ENCODE assay signal across 11 cellular contexts in the genomic region with DNA sequence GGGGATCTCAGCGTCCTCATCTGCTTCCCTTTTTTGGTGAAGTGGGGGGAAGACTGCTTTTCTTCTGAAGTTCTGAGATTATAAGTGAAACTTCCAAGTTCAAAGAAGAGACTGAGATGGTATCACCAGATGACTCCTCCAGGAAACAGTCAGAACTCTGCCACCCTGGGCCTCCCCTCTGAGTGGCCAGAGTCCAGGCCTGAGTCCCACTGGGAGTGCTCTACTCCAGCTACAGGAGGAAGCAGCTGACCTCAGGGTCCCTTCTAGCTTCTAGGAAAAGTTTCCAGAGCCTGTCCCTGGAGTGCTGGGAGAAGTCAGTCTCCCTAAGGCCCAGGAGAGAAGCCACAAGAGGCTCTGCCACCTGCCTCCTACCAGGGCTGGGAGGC.
DNase-seq lines count a peak whose midpoint lies in the region; ATAC-seq and TF ChIP-seq lines count a peak whose summit lies in the region.
"Had no signal": no experiment of that assay in that cellular context is flagged by ENCODE, and none has a peak within 500 bp of the region (broad histone marks: within the 10 kb centered on the region; RNA-seq: fewer than 3 reads in every experiment).

No MANE protein-coding gene starts in this region.

- peaks cover 12% of the 10 kb centered on the region for H3K27me3 Mint-ChIP-seq in activated CD4-positive, alpha-beta T cell treated with anti-CD3 and anti-CD28 coated beads, Interleukin-2, amount 10 ng/mL, durations not matched to agents 24 days and 14 days
- H3K27me3 Mint-ChIP-seq: naive B cell had no signal

- peak overlapping the region in 1 of 2 donors; percentile 65 for H3K9ac ChIP-seq in duodenal mucosa (ENCODE audit: low read depth in 1 of 2, low read length in 2 of 2)

- H3K4me3 Mint-ChIP-seq in activated CD4-positive, alpha-beta T cell treated with anti-CD3 and anti-CD28 coated beads, Interleukin-2, amount 10 ng/mL, durations not matched to agents 24 days and 14 days: no peak overlapping the region

- no peaks in the 10 kb centered on the region for H3K9me3 ChIP-seq in duodenal mucosa (ENCODE audit: control insufficient read depth in 1 of 2, low read length in 2 of 2)
- no peaks in the 10 kb centered on the region for H3K9me3 ChIP-seq in gastrocnemius medialis

- peak overlapping the region; percentile 50 for H3K27ac ChIP-seq in duodenal mucosa (ENCODE audit: low read depth, low read length)
- peak overlapping the region; percentile 30 to 69 (median 52) for H3K27ac ChIP-seq in gastrocnemius medialis

- H3K4me3 ChIP-seq in GM12875 (ENCODE audit: low read depth, low read length) (peak overlapping the region; percentile 15), duodenal mucosa (ENCODE audit: low read depth in 1 of 2, low read length in 2 of 2) (peak overlapping the region in 1 of 2 donors; percentile 30), gastrocnemius medialis (no peak overlapping the region)

- H3K36me3 Mint-ChIP-seq in activated CD4-positive, alpha-beta T cell treated with anti-CD3 and anti-CD28 coated beads, Interleukin-2, amount 10 ng/mL, durations not matched to agents 24 days and 14 days (ENCODE audit: low read depth): peaks cover 2% of the 10 kb centered on the region
- H3K36me3 Mint-ChIP-seq: naive B cell had no signal

- TF ChIP-seq POLR2A in gastrocnemius medialis (IDR thresholded peaks at IDR 0.05): no peak

- H3K27me3 ChIP-seq in duodenal mucosa (ENCODE audit: control insufficient read depth in 1 of 2, insufficient read depth in 2 of 2, low read length in 2 of 2): no peaks in the 10 kb centered on the region
- no peaks in the 10 kb centered on the region for H3K27me3 ChIP-seq in gastrocnemius medialis

- TF ChIP-seq CTCF in GM12875 (IDR thresholded peaks at IDR 0.05; ENCODE audit: borderline replicate concordance, insufficient read depth, low read depth, low read length): no peak
- no peak for TF ChIP-seq CTCF in gastrocnemius medialis (IDR thresholded peaks at IDR 0.05 in 4 of 5, conservative IDR thresholded peaks at IDR 0.05 in 1 of 5)

- peaks cover 68 to 70% of the 10 kb centered on the region in 2 donors for H3K4me1 ChIP-seq in duodenal mucosa (ENCODE audit: control insufficient read depth in 1 of 2, insufficient read depth in 2 of 2, low read length in 2 of 2)
- peaks cover 73 to 80% of the 10 kb centered on the region in 2 donors for H3K4me1 ChIP-seq in gastrocnemius medialis

- H3K36me3 ChIP-seq in duodenal mucosa (ENCODE audit: control insufficient read depth in 1 of 2, insufficient read depth in 2 of 2, low read length in 2 of 2) (peaks cover 0 to 4% of the 10 kb centered on the region in 2 donors), gastrocnemius medialis (no peaks in the 10 kb centered on the region)

- DNase-seq in activated CD4-positive, alpha-beta T cell treated with anti-CD3 and anti-CD28 coated beads, Interleukin-2, amount 50 U/mL, for 48 hours: peak; percentile 46 to 57
- no peak for DNase-seq in activated CD4-positive, alpha-beta T cell treated with anti-CD3 and anti-CD28 coated beads, Interleukin-2, amount 10 ng/mL, durations not matched to agents 24 days and 14 days
- DNase-seq in gastrocnemius medialis (no peak), NCI-H69 (lab: John Stamatoyannopoulos, UW) (no peak)
- DNase-seq: DMS79 treated with DMSO at 0.1 percent for 48 hours had no signal

- in situ Hi-C loops in gastrocnemius medialis (cut with MboI; ENCODE audit: low sequenced_read_pairs in 4 of 4): loop anchor here in 2 of 4 donors (25.0 kb wide), 1 partner anchor 96 kb away; a partner anchor contains a TSS

- peaks cover 17% of the 10 kb centered on the region for H3K4me1 Mint-ChIP-seq in activated CD4-positive, alpha-beta T cell treated with anti-CD3 and anti-CD28 coated beads, Interleukin-2, amount 10 ng/mL, durations not matched to agents 24 days and 14 days

- no peaks in the 10 kb centered on the region for H3K9me3 Mint-ChIP-seq in activated CD4-positive, alpha-beta T cell treated with anti-CD3 and anti-CD28 coated beads, Interleukin-2, amount 10 ng/mL, durations not matched to agents 24 days and 14 days
- H3K9me3 Mint-ChIP-seq: naive B cell; T-helper 1 cell treated with Interleukin-12 subunit alpha and Interleukin-12 subunit beta and Interleukin-4 antibody, amounts not matched to agents 30 μg/mL and 1 μg/mL, for 36 hours had no signal

- intact Hi-C loops in activated CD4-positive, alpha-beta T cell treated with anti-CD3 and anti-CD28 coated beads, Interleukin-2, amount 10 ng/mL, durations not matched to agents 24 days and 14 days (cut with micrococcal nuclease): loop anchor here (2.0 to 10.0 kb wide), 5 partner anchors 41 to 867 kb away; a partner anchor contains a TSS
- intact Hi-C loops in gastrocnemius medialis (cut with DNase I; ENCODE audit: low total_unique reads): loop anchor here (1.0 to 5.0 kb wide), 3 partner anchors 97 to 171 kb away; no protein-coding TSS in a partner anchor

- H3K27ac Mint-ChIP-seq in activated CD4-positive, alpha-beta T cell treated with anti-CD3 and anti-CD28 coated beads, Interleukin-2, amount 10 ng/mL, durations not matched to agents 24 days and 14 days: no peak overlapping the region
- H3K27ac Mint-ChIP-seq: T-helper 1 cell treated with Interleukin-12 subunit alpha and Interleukin-12 subunit beta and Interleukin-4 antibody, amounts not matched to agents 30 μg/mL and 1 μg/mL, for 36 hours had no signal

- ATAC-seq in gastrocnemius medialis: no peak
- ATAC-seq in HG03097 (IDR thresholded peaks at IDR 0.05; ENCODE audit: low FRiP score, unreplicated experiment): no peak
- ATAC-seq in GM18511 (IDR thresholded peaks at IDR 0.05; ENCODE audit: unreplicated experiment): no peak

Comparison
In these comparisons a context has a peak if more than half of its experiments do, and no peak if none do; other contexts are left out.
1. DNase-seq: peak in activated CD4-positive, alpha-beta T cell treated with anti-CD3 and anti-CD28 coated beads, Interleukin-2, amount 50 U/mL, for 48 hours (2 of 2); none in activated CD4-positive, alpha-beta T cell treated with anti-CD3 and anti-CD28 coated beads, Interleukin-2, amount 10 ng/mL, durations not matched to agents 24 days and 14 days (single experiment), gastrocnemius medialis (0 of 2) and NCI-H69 (single experiment).